18 cellular contexts compared by ENCODE assay signal in genomic region chr18:2913398-2914005, GRCh38.
DNase-seq lines count a peak whose midpoint lies in the region; ATAC-seq and TF ChIP-seq lines count a peak whose summit lies in the region.
"Had no signal": no experiment of that assay in that cellular context is flagged by ENCODE, and none has a peak within 500 bp of the region (broad histone marks: within the 10 kb centered on the region; RNA-seq: fewer than 3 reads in every experiment).

No MANE protein-coding gene starts in this region.

- H3K9me1 ChIP-seq in IMR-90 (ENCODE audit: insufficient read depth, low read length), result peaks cover 11% of the 10 kb centered on the region

- H3K4me2 ChIP-seq in IMR-90 (ENCODE audit: low read depth, low read length), result no peak overlapping the region
- no peak overlapping the region for H3K4me2 ChIP-seq in mesenchymal stem cell (ENCODE audit: low read length, poor library complexity, severe bottlenecking)

- no peak overlapping the region for H4K91ac ChIP-seq in IMR-90 (ENCODE audit: insufficient read depth, low read depth, low read length)
- H4K91ac ChIP-seq in mesenchymal stem cell (ENCODE audit: low read length), result no peak overlapping the region

- TF ChIP-seq RAD21 in IMR-90 (IDR thresholded peaks at IDR 0.05; ENCODE audit: low read length), result no peak

- no peak overlapping the region for H3K4ac ChIP-seq in IMR-90 (ENCODE audit: low read depth, low read length)
- no peak overlapping the region for H3K4ac ChIP-seq in mesenchymal stem cell (ENCODE audit: low read depth in 1 of 2, low read length in 2 of 2)

- no peak overlapping the region for H2BK12ac ChIP-seq in mesenchymal stem cell (ENCODE audit: low read length in 2 of 2)

- intact Hi-C loops in IMR-90 (cut with micrococcal nuclease), result no loop called here

- no peaks in the 10 kb centered on the region for H3K9me3 ChIP-seq in IMR-90 (ENCODE audit: control insufficient read depth, insufficient read depth, low read length)
- H3K9me3 ChIP-seq in mesenchymal stem cell (ENCODE audit: control insufficient read depth, low read length), result no peaks in the 10 kb centered on the region
- H3K9me3 ChIP-seq: breast epithelium, neutrophil had no signal

- H2BK15ac ChIP-seq in IMR-90 (ENCODE audit: low read depth, low read length), result no peak overlapping the region
- H2BK15ac ChIP-seq in mesenchymal stem cell (ENCODE audit: low read depth, poor library complexity, severe bottlenecking), result no peak overlapping the region

- H3K27ac ChIP-seq in IMR-90 (ENCODE audit: insufficient read depth, low read length) (no peak overlapping the region), mesenchymal stem cell (ENCODE audit: low read length, poor library complexity, severe bottlenecking) (peak overlapping the region; percentile 15), substantia nigra (ENCODE audit: low read depth, low read length, poor library complexity, severe bottlenecking) (peak overlapping the region; percentile 38)
- H3K27ac ChIP-seq: neutrophil had no signal

- H3K4me3 ChIP-seq in IMR-90 (ENCODE audit: insufficient read depth, low read depth, low read length), result no peak overlapping the region
- no peak overlapping the region for H3K4me3 ChIP-seq in mesenchymal stem cell (ENCODE audit: insufficient read depth in 1 of 2, low read depth in 1 of 2, low read length in 2 of 2)
- H3K4me3 ChIP-seq: breast epithelium had no signal

- CTCF ChIA-PET in IMR-90 (lab: Yijun Ruan, JAX), result interaction anchor here (0.7 kb wide), 1 partner anchor 18 kb away, joined by 4 read pairs; no protein-coding TSS in a partner anchor

- H3K27me3 ChIP-seq in IMR-90 (ENCODE audit: control insufficient read depth, insufficient read depth, low read length) (peaks cover 3% of the 10 kb centered on the region), mesenchymal stem cell (ENCODE audit: control insufficient read depth in 1 of 2, insufficient read depth in 1 of 2, low read length in 2 of 2) (no peaks in the 10 kb centered on the region)
- H3K27me3 ChIP-seq: breast epithelium, neutrophil had no signal

- H4K8ac ChIP-seq in IMR-90 (ENCODE audit: low read depth in 2 of 2, low read length in 2 of 2) (no peak overlapping the region), mesenchymal stem cell (ENCODE audit: low read length) (no peak overlapping the region)

- H3K36me3 ChIP-seq in IMR-90 (ENCODE audit: control insufficient read depth, insufficient read depth, low read length) (peaks cover 31% of the 10 kb centered on the region), mesenchymal stem cell (ENCODE audit: control insufficient read depth in 1 of 2, insufficient read depth in 2 of 2, low read depth in 1 of 2, low read length in 2 of 2) (peaks cover 46 to 88% of the 10 kb centered on the region in 2 experiments)

- H3K4me1 ChIP-seq in IMR-90 (ENCODE audit: control insufficient read depth, insufficient read depth, low read length) (no peaks in the 10 kb centered on the region), mesenchymal stem cell (ENCODE audit: control insufficient read depth, insufficient read depth, low read depth, low read length) (peaks cover 32% of the 10 kb centered on the region)
- H3K4me1 ChIP-seq: breast epithelium had no signal

- no peak for TF ChIP-seq POLR2A in IMR-90 (IDR thresholded peaks at IDR 0.05; ENCODE audit: low read depth, low read length)

- in situ Hi-C loops in IMR-90 (cut with MboI; ENCODE audit: low sequenced_read_pairs), result no loop called here

- no peak overlapping the region for H2AFZ ChIP-seq in IMR-90 (replicated peaks; ENCODE audit: low read length, poor library complexity)
- H2AFZ ChIP-seq in mesenchymal stem cell (ENCODE audit: low read depth, low read length), result no peak overlapping the region

- H3K9ac ChIP-seq in IMR-90 (ENCODE audit: low read depth, low read length) (no peak overlapping the region), mesenchymal stem cell (ENCODE audit: low read length) (no peak overlapping the region)

- dilution Hi-C loops in IMR-90 (cut with HindIII; ENCODE audit: low sequenced_read_pairs, unreplicated experiment), result no loop called here

- H3K14ac ChIP-seq in IMR-90 (replicated peaks; ENCODE audit: low read depth, low read length) (no peak overlapping the region), mesenchymal stem cell (ENCODE audit: low read length in 2 of 2) (no peak overlapping the region)

- H3K18ac ChIP-seq in IMR-90 (ENCODE audit: low read depth, low read length) (no peak overlapping the region), mesenchymal stem cell (ENCODE audit: low read depth in 1 of 2, low read length in 2 of 2) (no peak overlapping the region)

- 87% methylated on average over 8 of the region's 17 CpGs; no CpG with 5 or more reads in 1 of the 2 experiments for WGBS in IMR-90 (ENCODE audit: extremely low coverage in 2 of 2, insufficient read length in 1 of 2), 2 experiments
- 94% methylated on average over 16 of the region's 17 CpGs for WGBS in mesenchymal stem cell

- peak overlapping the region; percentile 82 for H2AK9ac ChIP-seq in IMR-90 (replicated peaks; ENCODE audit: low read depth, low read length, poor library complexity)

- H3K23ac ChIP-seq in IMR-90 (ENCODE audit: low read depth, low read length) (no peak overlapping the region), mesenchymal stem cell (ENCODE audit: low read length in 2 of 2) (no peak overlapping the region)

- ATAC-seq in IMR-90 (ENCODE audit: low read depth) (no peak), HG03460 (IDR thresholded peaks at IDR 0.05; ENCODE audit: unreplicated experiment) (no peak)

- no peak overlapping the region for H2BK5ac ChIP-seq in IMR-90 (ENCODE audit: low read depth, low read length, poor library complexity, severe bottlenecking)
- no peak overlapping the region for H2BK5ac ChIP-seq in mesenchymal stem cell (ENCODE audit: low read depth, low read length, poor library complexity, severe bottlenecking)

- no peak overlapping the region for H3K56ac ChIP-seq in IMR-90 (ENCODE audit: extremely low read depth, insufficient read depth, low read length)

- H3K79me1 ChIP-seq in IMR-90 (ENCODE audit: low read depth in 1 of 2, low read length in 2 of 2), result peaks cover 0 to 3% of the 10 kb centered on the region in 2 experiments; a peak in 1 of 4 replicates
- H3K79me1 ChIP-seq in mesenchymal stem cell (replicated peaks; ENCODE audit: low read length, poor library complexity, severe bottlenecking), result peaks cover 11% of the 10 kb centered on the region

- no peak overlapping the region for H2BK120ac ChIP-seq in IMR-90 (ENCODE audit: low read depth, low read length)
- no peak overlapping the region for H2BK120ac ChIP-seq in mesenchymal stem cell (ENCODE audit: low read depth, low read length)

- TF ChIP-seq CTCF in IMR-90 (conservative IDR thresholded peaks at IDR 0.05; ENCODE audit: low read depth, low read length), result no peak

- POLR2A ChIA-PET in IMR-90 (lab: Charles Lee; ENCODE audit: unreplicated experiment), result no interaction called here

- BruUV-seq in IMR-90 (replicated peaks; lab: Mats Ljungman, UMichigan), result no TSS peak

- DNase-seq in activated effector memory CD4-positive, alpha-beta T cell treated with anti-CD3 and anti-CD28 coated beads, Interleukin-2, amount 50 U/mL, for 16 hours, result peak; percentile 54
- DNase-seq in activated effector memory CD4-positive, alpha-beta T cell treated with Interleukin-2 at 50 U/mL for 16 hours, result no peak
- no peak for DNase-seq in IMR-90
- no peak for DNase-seq in mesenchymal stem cell
- no peak for DNase-seq in substantia nigra (lab: John Stamatoyannopoulos, UW)
- no peak for DNase-seq in NK-92 (lab: John Stamatoyannopoulos, UW; ENCODE audit: unreplicated experiment)
- no peak for DNase-seq in HuH-7.5 (ENCODE audit: low spot score)
- DNase-seq: CD4-positive, alpha-beta T cell; cortex of kidney; GF-D8; NCI-H1930; NCI-H2227 treated with DMSO at 0.1 percent for 48 hours; NCI-H774; OCI-M1; SHP77 had no signal

- H2BK20ac ChIP-seq in IMR-90 (ENCODE audit: low read depth, low read length), result no peak overlapping the region

- no peak overlapping the region for H2AK5ac ChIP-seq in IMR-90 (ENCODE audit: low read depth, low read length)
- no peak overlapping the region for H2AK5ac ChIP-seq in mesenchymal stem cell (ENCODE audit: low read length, severe bottlenecking)

- no peak overlapping the region for H4K5ac ChIP-seq in IMR-90 (ENCODE audit: low read depth, low read length)

- H4K20me1 ChIP-seq in IMR-90 (ENCODE audit: insufficient read depth, low read length), result no peaks in the 10 kb centered on the region; the same call in none of the 2 replicates

TF ChIP-seq in IMR-90, 13 proteins besides CTCF, POLR2A, EP300 and RAD21 (continues in another document):
- TF ChIP-seq BHLHE40 (IDR thresholded peaks at IDR 0.05; ENCODE audit: low read depth, low read length) (no peak), RFX5 (IDR thresholded peaks at IDR 0.05; ENCODE audit: low read depth, low read length) (no peak), FOS (IDR thresholded peaks at IDR 0.05; ENCODE audit: low read depth, low read length) (no peak), MAZ (IDR thresholded peaks at IDR 0.05; ENCODE audit: borderline replicate concordance, low read depth, low read length) (no peak), MXI1 (IDR thresholded peaks at IDR 0.05; ENCODE audit: borderline replicate concordance, low read depth, low read length) (no peak), NFE2L2 (IDR thresholded peaks at IDR 0.05; ENCODE audit: low read depth, low read length) (no peak), SMC3 (IDR thresholded peaks at IDR 0.05; ENCODE audit: low read depth, low read length) (no peak), RCOR1 (IDR thresholded peaks at IDR 0.05; ENCODE audit: insufficient replicate concordance, low read length) (no peak), MAFK (IDR thresholded peaks at IDR 0.05; ENCODE audit: low read depth, low read length) (no peak), CHD1 (IDR thresholded peaks at IDR 0.05; ENCODE audit: low read depth, low read length) (no peak)
- TF ChIP-seq, protein P1, sequence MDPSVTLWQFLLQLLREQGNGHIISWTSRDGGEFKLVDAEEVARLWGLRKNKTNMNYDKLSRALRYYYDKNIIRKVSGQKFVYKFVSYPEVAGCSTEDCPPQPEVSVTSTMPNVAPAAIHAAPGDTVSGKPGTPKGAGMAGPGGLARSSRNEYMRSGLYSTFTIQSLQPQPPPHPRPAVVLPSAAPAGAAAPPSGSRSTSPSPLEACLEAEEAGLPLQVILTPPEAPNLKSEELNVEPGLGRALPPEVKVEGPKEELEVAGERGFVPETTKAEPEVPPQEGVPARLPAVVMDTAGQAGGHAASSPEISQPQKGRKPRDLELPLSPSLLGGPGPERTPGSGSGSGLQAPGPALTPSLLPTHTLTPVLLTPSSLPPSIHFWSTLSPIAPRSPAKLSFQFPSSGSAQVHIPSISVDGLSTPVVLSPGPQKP (IDR thresholded peaks at IDR 0.05; ENCODE audit: borderline replicate concordance, low read depth, low read length), result no peak
- TF ChIP-seq, protein P2, sequence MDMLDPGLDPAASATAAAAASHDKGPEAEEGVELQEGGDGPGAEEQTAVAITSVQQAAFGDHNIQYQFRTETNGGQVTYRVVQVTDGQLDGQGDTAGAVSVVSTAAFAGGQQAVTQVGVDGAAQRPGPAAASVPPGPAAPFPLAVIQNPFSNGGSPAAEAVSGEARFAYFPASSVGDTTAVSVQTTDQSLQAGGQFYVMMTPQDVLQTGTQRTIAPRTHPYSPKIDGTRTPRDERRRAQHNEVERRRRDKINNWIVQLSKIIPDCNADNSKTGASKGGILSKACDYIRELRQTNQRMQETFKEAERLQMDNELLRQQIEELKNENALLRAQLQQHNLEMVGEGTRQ (IDR thresholded peaks at IDR 0.05; ENCODE audit: low read depth, low read length), result no peak
